In the genomic region with DNA sequence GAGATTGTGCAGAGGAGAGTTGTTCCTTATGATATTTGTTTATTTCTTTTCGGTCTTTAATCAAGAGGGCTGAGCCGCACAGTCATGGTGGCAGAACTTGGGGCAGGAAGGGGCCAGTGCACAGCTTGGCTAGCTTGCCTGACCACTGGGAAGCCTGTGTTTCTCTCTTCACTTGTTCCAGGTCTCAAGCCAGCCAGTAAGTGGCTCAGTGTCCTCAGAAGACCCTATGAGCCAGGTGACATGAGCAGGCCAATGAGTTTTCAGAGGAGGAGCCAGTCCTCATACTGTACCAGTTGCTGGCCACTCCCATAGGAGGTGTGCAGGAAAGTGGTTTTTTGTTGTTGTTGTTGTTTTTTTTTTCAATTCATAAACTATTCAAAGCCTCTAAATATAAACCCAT, we compare ENCODE assay signal across 13 cellular contexts.
"Had no signal": no experiment of that assay in that cellular context is flagged by ENCODE, and none has a peak within 500 bp of the region (broad histone marks: within the 10 kb centered on the region; RNA-seq: fewer than 3 reads in every experiment).

No MANE protein-coding gene starts in this region.

- H3K27me3 ChIP-seq: hepatocyte, suprapubic skin had no signal

- H3K9me3 Mint-ChIP-seq: neural crest cell, type B pancreatic cell had no signal

- H3K9me3 ChIP-seq: suprapubic skin had no signal

- ATAC-seq: activated CD8-positive, alpha-beta T cell treated with anti-CD3 and anti-CD28 coated beads, Interleukin-2, amount 10 ng/mL, durations not matched to agents 7 days and 5 days had no signal

- H3K27ac ChIP-seq: coronary artery, hepatocyte, suprapubic skin, WERI-Rb-1 had no signal

- H3K4me3 ChIP-seq: coronary artery, hepatocyte, suprapubic skin had no signal

- H3K27me3 Mint-ChIP-seq: type B pancreatic cell had no signal

- H3K4me3 Mint-ChIP-seq: activated CD8-positive, alpha-beta T cell treated with anti-CD3 and anti-CD28 coated beads, Interleukin-2, amount 10 ng/mL, durations not matched to agents 7 days and 5 days; neural crest cell; type B pancreatic cell had no signal

- H3K4me2 ChIP-seq: hepatocyte had no signal

- DNase-seq: activated CD4-positive, alpha-beta T cell treated with anti-CD3 and anti-CD28 coated beads for 48 hours; activated CD8-positive, alpha-beta memory T cell treated with anti-CD3 and anti-CD28 coated beads, Interleukin-2, amount 50 U/mL, for 48 hours; activated CD8-positive, alpha-beta T cell treated with anti-CD3 and anti-CD28 coated beads, Interleukin-2, amount 10 ng/mL, durations not matched to agents 7 days and 5 days; caudate nucleus; effector CD8-positive, alpha-beta T cell; stimulated activated CD4-positive, alpha-beta T cell treated with anti-CD3 and anti-CD28 coated beads, Interleukin-12 subunit alpha, Interleukin-12 subunit beta, amount 100 ng/mL, for 4 hours; stimulated activated naive CD4-positive, alpha-beta T cell; WERI-Rb-1 had no signal

- H3K27ac Mint-ChIP-seq: activated CD8-positive, alpha-beta T cell treated with anti-CD3 and anti-CD28 coated beads, Interleukin-2, amount 10 ng/mL, durations not matched to agents 7 days and 5 days; type B pancreatic cell had no signal

- H2AFZ ChIP-seq: hepatocyte had no signal
